1 cellular context compared by ENCODE assay signal in the genomic region with DNA sequence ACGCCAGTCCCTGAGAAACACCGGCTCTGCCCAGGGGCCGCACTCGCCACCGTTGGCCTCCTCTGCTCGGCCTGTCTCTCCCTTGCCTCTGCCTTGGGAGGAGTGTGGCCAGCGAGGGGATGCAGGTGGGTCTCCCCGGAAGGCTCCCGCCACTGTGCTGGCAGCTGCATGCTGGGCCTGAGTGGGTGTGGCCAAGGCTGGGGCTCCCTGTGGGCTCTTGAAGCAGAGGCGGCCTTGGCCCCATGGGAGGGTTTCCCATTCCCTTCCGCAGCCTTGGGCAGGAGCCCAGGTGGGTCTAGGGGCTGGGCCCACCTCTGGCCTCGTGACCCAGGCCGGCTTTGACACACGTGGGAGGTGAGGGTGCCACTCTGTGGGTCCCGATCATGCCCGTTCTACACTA.
A peak's percentile ranks its signal among the peaks of the same experiment; 100 is the strongest.
TF ChIP-seq lines count a peak whose summit lies in the region.

No MANE protein-coding gene starts in this region.

TF ChIP-seq in HepG2, 621 proteins besides CTCF, POLR2A, EP300 and RAD21:
- TF ChIP-seq ATF3 (CRISPR knock-in tag; IDR thresholded peaks at IDR 0.05): no peak
- TF ChIP-seq GABPB1 (CRISPR knock-in tag; IDR thresholded peaks at IDR 0.05): 0 out of 2 replicates have a peak, but pooled peaks have one; percentile 35
- no peak for TF ChIP-seq ZNF431 (CRISPR knock-in tag; IDR thresholded peaks at IDR 0.05; ENCODE audit: borderline replicate concordance, low read depth)
- TF ChIP-seq ZNF263 (CRISPR knock-in tag; IDR thresholded peaks at IDR 0.05): no peak
